17 cellular contexts compared by ENCODE assay signal in the genomic region with DNA sequence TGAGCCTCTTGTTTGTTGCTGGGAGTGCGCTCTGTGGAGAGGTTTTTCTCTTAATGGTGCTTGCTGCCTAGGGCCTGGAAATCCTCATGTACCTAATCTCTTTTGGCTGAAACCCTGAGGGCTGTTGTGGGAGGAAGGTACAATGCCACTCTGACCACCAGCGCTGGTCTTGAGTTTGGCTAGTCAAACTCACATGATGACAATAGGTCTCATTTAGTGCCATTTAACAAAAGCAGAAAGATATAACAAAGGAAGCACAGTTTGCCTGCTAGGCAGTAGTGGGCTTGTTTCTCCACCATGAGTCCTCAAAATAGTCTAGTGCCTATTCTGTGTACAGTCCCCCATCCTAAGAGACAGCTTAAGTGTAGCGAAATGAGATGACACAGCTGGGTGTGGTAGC.
A peak's percentile ranks its signal among the peaks of the same experiment; 100 is the strongest.
DNase-seq lines count a peak whose midpoint lies in the region; ATAC-seq lines count a peak whose summit lies in the region.
"Had no signal": no experiment of that assay in that cellular context is flagged by ENCODE, and none has a peak within 500 bp of the region (broad histone marks: within the 10 kb centered on the region; RNA-seq: fewer than 3 reads in every experiment).

No MANE protein-coding gene starts in this region.

- ATAC-seq in GM19463 (IDR thresholded peaks at IDR 0.05; ENCODE audit: unreplicated experiment), result no peak
- ATAC-seq in GM19455 (IDR thresholded peaks at IDR 0.05; ENCODE audit: unreplicated experiment), result no peak
- ATAC-seq: GM23338, HCT116 had no signal

- in situ Hi-C loops in SK-MEL-5 (cut with HindIII; ENCODE audit: low pct_unique_long_range_greater_than_20kb, low sequenced_read_pairs), result no loop called here

- DNase-seq in Ammon's horn (ENCODE audit: low spot score) (peak; percentile 3), SK-MEL-5 (ENCODE audit: low read depth, low spot score) (peak; percentile 80), foreskin melanocyte (peak; percentile 65), pons (ENCODE audit: low spot score) (peak; percentile 64)
- DNase-seq in activated CD4-positive, alpha-beta T cell treated with anti-CD3 and anti-CD28 coated beads for 4 hours, result no peak
- DNase-seq: BE2C; Calu3; CD4-positive, alpha-beta T cell; CD8-positive, alpha-beta memory T cell; COR-L47; DMS53; DMS79 treated with DMSO at 0.1 percent for 48 hours; H9 had no signal

Comparison
In these comparisons a context has a peak if more than half of its experiments do, and no peak if none do; other contexts are left out.
1. DNase-seq: peak in Ammon's horn (single experiment), SK-MEL-5 (single experiment), foreskin melanocyte (single experiment) and pons (single experiment); none in activated CD4-positive, alpha-beta T cell treated with anti-CD3 and anti-CD28 coated beads for 4 hours (0 of 2).